ENCODE assay signal across 19 cellular contexts in genomic region chr1:30407862-30408580, GRCh38.
DNase-seq lines count a peak whose midpoint lies in the region; ATAC-seq, FAIRE-seq and TF ChIP-seq lines count a peak whose summit lies in the region.
"Had no signal": no experiment of that assay in that cellular context is flagged by ENCODE, and none has a peak within 500 bp of the region (broad histone marks: within the 10 kb centered on the region; RNA-seq: fewer than 3 reads in every experiment).

No MANE protein-coding gene starts in this region.

- TF ChIP-seq POLR2A in spleen (IDR thresholded peaks at IDR 0.05), result no peak

- TF ChIP-seq CTCF in spleen (IDR thresholded peaks at IDR 0.05 in 8 of 11, conservative IDR thresholded peaks at IDR 0.05 in 3 of 11) (no peak), osteoblast (IDR thresholded peaks at IDR 0.05; ENCODE audit: extremely low read depth, low read depth, low read length) (no peak)

- no peaks in the 10 kb centered on the region for H3K79me2 ChIP-seq in osteoblast (ENCODE audit: insufficient read depth, low read length)

- H3K4me1 ChIP-seq in spleen, result no peaks in the 10 kb centered on the region
- peaks cover 9% of the 10 kb centered on the region for H3K4me1 ChIP-seq in osteoblast (ENCODE audit: insufficient read depth, low read length)
- H3K4me1 ChIP-seq: prostate gland, upper lobe of left lung had no signal

- H3K36me3 ChIP-seq in spleen (no peaks in the 10 kb centered on the region), osteoblast (ENCODE audit: insufficient read depth, low read length) (no peaks in the 10 kb centered on the region)
- H3K36me3 ChIP-seq: prostate gland, upper lobe of left lung had no signal

- no peaks in the 10 kb centered on the region for H3K9me3 Mint-ChIP-seq in activated CD4-positive, alpha-beta T cell treated with anti-CD3 and anti-CD28 coated beads, Interleukin-2, amount 10 ng/mL, durations not matched to agents 24 days and 14 days
- H3K9me3 Mint-ChIP-seq: CD4-positive, alpha-beta memory T cell had no signal

- 67 to 77% (median 73%) methylated on average over 9 of the region's 9 CpGs for WGBS in spleen, 5 donors

- DNase-seq in activated CD4-positive, alpha-beta T cell treated with anti-CD3 and anti-CD28 coated beads, Interleukin-2, amount 10 ng/mL, durations not matched to agents 24 days and 14 days, result peak; percentile 39
- DNase-seq in activated CD4-positive, alpha-beta T cell treated with anti-CD3 and anti-CD28 coated beads, Interleukin-2, amount 50 U/mL, for 48 hours, result no peak
- DNase-seq in RCC 7860 (ENCODE audit: low spot score), result peak; percentile 87
- peak; percentile 42 for DNase-seq in islet precursor cell
- DNase-seq in spleen, result peak; percentile 28
- DNase-seq in osteoblast (ENCODE audit: insufficient read length, low spot score, missing footprints), result no peak
- DNase-seq in activated naive CD4-positive, alpha-beta T cell (lab: John Stamatoyannopoulos, UW), result no peak
- DNase-seq: activated naive CD4-positive, alpha-beta T cell treated with anti-CD3 and anti-CD28 coated beads, Interleukin-2, amount 50 U/mL, for 16 hours; caudate nucleus; CD4-positive, alpha-beta memory T cell; MV-4-11; NCI-H2107; upper lobe of left lung had no signal

- H3K4me3 ChIP-seq in spleen (no peak overlapping the region), osteoblast (ENCODE audit: insufficient read depth, low read length) (no peak overlapping the region)
- H3K4me3 ChIP-seq: mucosa of descending colon, prostate gland, upper lobe of left lung had no signal

- no peak overlapping the region for H3K27ac Mint-ChIP-seq in activated CD4-positive, alpha-beta T cell treated with anti-CD3 and anti-CD28 coated beads, Interleukin-2, amount 10 ng/mL, durations not matched to agents 24 days and 14 days
- H3K27ac Mint-ChIP-seq: CD4-positive, alpha-beta memory T cell had no signal

- H2AFZ ChIP-seq in osteoblast (ENCODE audit: low read length), result no peak overlapping the region

- no peak overlapping the region for H3K4me3 Mint-ChIP-seq in activated CD4-positive, alpha-beta T cell treated with anti-CD3 and anti-CD28 coated beads, Interleukin-2, amount 10 ng/mL, durations not matched to agents 24 days and 14 days
- H3K4me3 Mint-ChIP-seq: CD4-positive, alpha-beta memory T cell had no signal

- H3K36me3 Mint-ChIP-seq in activated CD4-positive, alpha-beta T cell treated with anti-CD3 and anti-CD28 coated beads, Interleukin-2, amount 10 ng/mL, durations not matched to agents 24 days and 14 days (ENCODE audit: low read depth), result no peaks in the 10 kb centered on the region
- H3K36me3 Mint-ChIP-seq: CD4-positive, alpha-beta memory T cell had no signal

- peaks cover 2% of the 10 kb centered on the region for H3K27me3 Mint-ChIP-seq in activated CD4-positive, alpha-beta T cell treated with anti-CD3 and anti-CD28 coated beads, Interleukin-2, amount 10 ng/mL, durations not matched to agents 24 days and 14 days

- ATAC-seq in HG03139 (IDR thresholded peaks at IDR 0.05; ENCODE audit: unreplicated experiment), result no peak
- ATAC-seq: mucosa of descending colon had no signal

- H4K20me1 ChIP-seq in osteoblast (ENCODE audit: insufficient read depth, low read length), result no peaks in the 10 kb centered on the region

- H3K27me3 ChIP-seq in spleen (replicated peaks in 1 of 7) (peaks cover 0 to 68% (median 0%) of the 10 kb centered on the region in 7 donors), osteoblast (ENCODE audit: insufficient read depth, low read length) (peaks cover 5% of the 10 kb centered on the region)
- H3K27me3 ChIP-seq: upper lobe of left lung had no signal

- no peaks in the 10 kb centered on the region for H3K4me1 Mint-ChIP-seq in activated CD4-positive, alpha-beta T cell treated with anti-CD3 and anti-CD28 coated beads, Interleukin-2, amount 10 ng/mL, durations not matched to agents 24 days and 14 days

- peak; percentile 84 for FAIRE-seq in RCC 7860 (lab: Jason Lieb, UNC)
- FAIRE-seq: frontal cortex had no signal

- no peaks in the 10 kb centered on the region for H3K9me3 ChIP-seq in spleen
- H3K9me3 ChIP-seq in osteoblast (ENCODE audit: low read depth, low read length), result no peaks in the 10 kb centered on the region
- H3K9me3 ChIP-seq: mucosa of descending colon, prostate gland, upper lobe of left lung had no signal

- no peak overlapping the region for H3K4me2 ChIP-seq in osteoblast (ENCODE audit: insufficient read depth, low read length)

- H3K27ac ChIP-seq in spleen (no peak overlapping the region), osteoblast (ENCODE audit: low read depth, low read length) (no peak overlapping the region)
- H3K27ac ChIP-seq: 22Rv1, prostate gland, RWPE1, upper lobe of left lung had no signal

- intact Hi-C loops in activated CD4-positive, alpha-beta T cell treated with anti-CD3 and anti-CD28 coated beads, Interleukin-2, amount 10 ng/mL, durations not matched to agents 24 days and 14 days (cut with micrococcal nuclease), result no loop called here
- intact Hi-C loops in spleen (cut with DNase I; ENCODE audit: low total_unique reads), result no loop called here

Comparison
In these comparisons a context has a peak if more than half of its experiments do, and no peak if none do; other contexts are left out.
1. DNase-seq: peak in activated CD4-positive, alpha-beta T cell treated with anti-CD3 and anti-CD28 coated beads, Interleukin-2, amount 10 ng/mL, durations not matched to agents 24 days and 14 days (single experiment), RCC 7860 (single experiment), islet precursor cell (single experiment) and spleen (single experiment); none in activated CD4-positive, alpha-beta T cell treated with anti-CD3 and anti-CD28 coated beads, Interleukin-2, amount 50 U/mL, for 48 hours (0 of 2), osteoblast (single experiment) and activated naive CD4-positive, alpha-beta T cell (0 of 4).